Comparison of ENCODE assay signal across 11 cellular contexts in genomic region chr6:158068156-158068892, GRCh38.
DNase-seq lines count a peak whose midpoint lies in the region; ATAC-seq, FAIRE-seq and TF ChIP-seq lines count a peak whose summit lies in the region.
"Had no signal": no experiment of that assay in that cellular context is flagged by ENCODE, and none has a peak within 500 bp of the region (broad histone marks: within the 10 kb centered on the region; RNA-seq: fewer than 3 reads in every experiment).

No MANE protein-coding gene starts in this region.

- peak overlapping the region; percentile 86 for H3K27ac Mint-ChIP-seq in Calu3 (ENCODE audit: unreplicated experiment)

- H3K4me3 ChIP-seq in endothelial cell of umbilical vein (replicated peaks in 1 of 3; ENCODE audit: insufficient read depth in 1 of 3, low read depth in 1 of 3, low read length in 3 of 3), result no peak overlapping the region
- no peak overlapping the region for H3K4me3 ChIP-seq in gastrocnemius medialis
- H3K4me3 ChIP-seq: GM12878 had no signal

- no peak overlapping the region for H3K4me2 ChIP-seq in endothelial cell of umbilical vein (ENCODE audit: insufficient read depth, low read length)

- no TSS peak for BruUV-seq in Calu3 (replicated peaks; lab: Mats Ljungman, UMichigan)
- no TSS peak for BruUV-seq in endothelial cell of umbilical vein (replicated peaks; lab: Mats Ljungman, UMichigan)

- peaks cover 6% of the 10 kb centered on the region for H3K79me2 ChIP-seq in endothelial cell of umbilical vein (ENCODE audit: control insufficient read depth, insufficient read depth, low read length)

- FAIRE-seq in endothelial cell of umbilical vein (lab: Jason Lieb, UNC) (no peak), GM12891 (lab: Jason Lieb, UNC) (no peak)
- FAIRE-seq: GM12878 had no signal

- H3K4me3 Mint-ChIP-seq in Calu3 (ENCODE audit: low read depth, unreplicated experiment), result peak overlapping the region; percentile 47

- H3K27me3 Mint-ChIP-seq in Calu3 (ENCODE audit: unreplicated experiment), result no peaks in the 10 kb centered on the region

- no peaks in the 10 kb centered on the region for H3K27me3 ChIP-seq in endothelial cell of umbilical vein (ENCODE audit: control insufficient read depth in 2 of 2, insufficient read depth in 2 of 2, low read length in 2 of 2)
- H3K27me3 ChIP-seq in gastrocnemius medialis, result no peaks in the 10 kb centered on the region

- no peaks in the 10 kb centered on the region for H4K20me1 ChIP-seq in endothelial cell of umbilical vein (replicated peaks; ENCODE audit: control insufficient read depth, extremely low read depth, insufficient read depth, low read length)

- CTCF ChIA-PET in Calu3 (lab: Charles Lee), result interaction anchor here (0.6 to 1.6 kb wide), 6 partner anchors 8 to 209 kb away, joined by 3 to 11 read pairs (median 6); no protein-coding TSS in a partner anchor
- CTCF ChIA-PET in RWPE1 (lab: Yijun Ruan, JAX), result no interaction called here
- CTCF ChIA-PET in endothelial cell of umbilical vein (lab: Charles Lee), result interaction anchor here (0.9 to 8.4 kb wide), 6 partner anchors 10 to 753 kb away, joined by 3 to 83 read pairs (median 35); partner anchors contain the start of gene SYNJ2

- TF ChIP-seq POLR2A in endothelial cell of umbilical vein (IDR thresholded peaks at IDR 0.05; ENCODE audit: low read depth, low read length), result no peak
- TF ChIP-seq POLR2A in gastrocnemius medialis (IDR thresholded peaks at IDR 0.05), result no peak
- no peak for TF ChIP-seq POLR2A in GM12891 (IDR thresholded peaks at IDR 0.05; ENCODE audit: low read depth, low read length)

- peaks cover 7 to 38% of the 10 kb centered on the region in 2 experiments for H3K36me3 ChIP-seq in endothelial cell of umbilical vein (ENCODE audit: control insufficient read depth in 2 of 2, extremely low read depth in 1 of 2, insufficient read depth in 2 of 2, low read length in 2 of 2)
- peaks cover 0 to 13% of the 10 kb centered on the region in 2 donors for H3K36me3 ChIP-seq in gastrocnemius medialis

- H3K9ac ChIP-seq in endothelial cell of umbilical vein (replicated peaks; ENCODE audit: extremely low read depth, insufficient read depth, low read length), result peak overlapping the region; percentile 85

- dilution Hi-C loops in endothelial cell of umbilical vein (cut with MboI; ENCODE audit: extremely low pct_ligation_motif_present, low sequenced_read_pairs), result no loop called here

- DNase-seq in Calu3, result no peak
- peak; percentile 19 for DNase-seq in RWPE1 (ENCODE audit: low spot score)
- DNase-seq in endothelial cell of umbilical vein (ENCODE audit: low read depth, low spot score), result no peak
- DNase-seq in gastrocnemius medialis, result no peak
- DNase-seq in H4 (ENCODE audit: low spot score), result no peak
- DNase-seq in GM12891 (ENCODE audit: insufficient read length, low spot score), result no peak
- DNase-seq in ACHN, result no peak
- DNase-seq: amygdala; occipital lobe; stimulated activated CD4-positive, alpha-beta T cell treated with anti-CD3 and anti-CD28 coated beads, Interleukin-4, amount 100 ng/mL, for 1 hour had no signal

- no peaks in the 10 kb centered on the region for H3K9me3 ChIP-seq in endothelial cell of umbilical vein (replicated peaks; ENCODE audit: control insufficient read depth, insufficient read depth, low read length)
- H3K9me3 ChIP-seq in gastrocnemius medialis, result no peaks in the 10 kb centered on the region

- TF ChIP-seq CTCF in Calu3 (IDR thresholded peaks at IDR 0.05; ENCODE audit: unreplicated experiment) (no peak), RWPE1 (conservative IDR thresholded peaks at IDR 0.05; ENCODE audit: low read depth) (no peak), endothelial cell of umbilical vein (IDR thresholded peaks at IDR 0.05; ENCODE audit: extremely low read depth in 1 of 2, insufficient read depth in 1 of 2, low read depth in 1 of 2, low read length in 2 of 2) (no peak), gastrocnemius medialis (IDR thresholded peaks at IDR 0.05 in 4 of 5, conservative IDR thresholded peaks at IDR 0.05 in 1 of 5) (no peak)

- in situ Hi-C loops in gastrocnemius medialis (cut with MboI; ENCODE audit: low sequenced_read_pairs in 4 of 4) (loop anchor here in 1 of 4 donors (10.0 kb wide), 1 partner anchor 84 kb away; the partner anchor contains the start of gene SYNJ2), ACHN (cut with HindIII; ENCODE audit: low pct_ligation_motif_present, low pct_unique_long_range_greater_than_20kb, low sequenced_read_pairs) (no loop called here)

- H3K27ac ChIP-seq in RWPE1, result peak overlapping the region; percentile 89
- peak overlapping the region; percentile 99 for H3K27ac ChIP-seq in endothelial cell of umbilical vein (ENCODE audit: insufficient read depth, low read depth, low read length)
- peak overlapping the region in 3 of 4 donors; percentile 4 to 50 (median 18) for H3K27ac ChIP-seq in gastrocnemius medialis

- no peak for ATAC-seq in gastrocnemius medialis
- ATAC-seq: GM12878 had no signal

- H3K9me1 ChIP-seq in endothelial cell of umbilical vein (replicated peaks; ENCODE audit: control insufficient read depth, extremely low read depth, insufficient read depth, low read length), result no peaks in the 10 kb centered on the region

- peaks cover 40% of the 10 kb centered on the region for H3K4me1 Mint-ChIP-seq in Calu3 (ENCODE audit: low read depth, unreplicated experiment)

- H3K36me3 Mint-ChIP-seq in Calu3 (ENCODE audit: insufficient read depth, unreplicated experiment), result peaks cover 21% of the 10 kb centered on the region

- no peak overlapping the region for H2AFZ ChIP-seq in endothelial cell of umbilical vein (ENCODE audit: low read depth, low read length)

- intact Hi-C loops in Calu3 (cut with micrococcal nuclease; ENCODE audit: unreplicated experiment) (no loop called here), endothelial cell of umbilical vein (cut with micrococcal nuclease) (loop anchor here (5.0 to 10.0 kb wide), 2 partner anchors 246 to 754 kb away; partner anchors contain the start of gene SNX9), gastrocnemius medialis (cut with DNase I; ENCODE audit: low total_unique reads) (no loop called here)

- H3K4me1 ChIP-seq in endothelial cell of umbilical vein (ENCODE audit: control insufficient read depth, extremely low read depth, insufficient read depth, low read length), result peaks cover 38% of the 10 kb centered on the region
- H3K4me1 ChIP-seq in gastrocnemius medialis, result peaks cover 0 to 5% of the 10 kb centered on the region in 2 donors

- H3K9me3 Mint-ChIP-seq in Calu3 (ENCODE audit: low read depth, unreplicated experiment), result no peaks in the 10 kb centered on the region

- POLR2A ChIA-PET in RWPE1 (lab: Yijun Ruan, JAX; ENCODE audit: low non-redundant PET) (interaction anchor here (0.6 kb wide), 1 partner anchor 30 kb away, joined by 7 read pairs; no protein-coding TSS in a partner anchor), endothelial cell of umbilical vein (lab: Charles Lee) (no interaction called here)

TF ChIP-seq in endothelial cell of umbilical vein, 7 proteins besides CTCF, POLR2A, EP300 and RAD21:
- TF ChIP-seq EZH2 (IDR thresholded peaks at IDR 0.05; ENCODE audit: borderline replicate concordance, low read depth, low read length, severe bottlenecking), result no peak
- TF ChIP-seq MYC (IDR thresholded peaks at IDR 0.05; ENCODE audit: low read depth, low read length), result no peak
- no peak for TF ChIP-seq FOS (IDR thresholded peaks at IDR 0.05; ENCODE audit: borderline replicate concordance, insufficient read depth, low read length)
- TF ChIP-seq MAX (IDR thresholded peaks at IDR 0.05; ENCODE audit: insufficient read depth, insufficient read length), result no peak
- no peak for TF ChIP-seq JUN (IDR thresholded peaks at IDR 0.05; ENCODE audit: borderline replicate concordance, insufficient read depth, insufficient read length, low read depth)
- no peak for TF ChIP-seq GATA2 (IDR thresholded peaks at IDR 0.05; ENCODE audit: insufficient read depth, insufficient read length, low read depth, low read length)
- TF ChIP-seq POLR2AphosphoS5 (IDR thresholded peaks at IDR 0.05; ENCODE audit: insufficient read depth, low read depth, low read length), result no peak

TF ChIP-seq in GM12891, 5 proteins besides CTCF, POLR2A, EP300 and RAD21:
- no peak for TF ChIP-seq SPI1 (IDR thresholded peaks at IDR 0.05; ENCODE audit: low read depth, low read length)
- TF ChIP-seq POU2F2 (IDR thresholded peaks at IDR 0.05; ENCODE audit: low read depth, low read length), result no peak

Comparison
In these comparisons a context has a peak if more than half of its experiments do, and no peak if none do; other contexts are left out.
1. H3K27ac ChIP-seq: peak in every context shown above with its lines; median percentile 99 in endothelial cell of umbilical vein; 89 in RWPE1; 18 in gastrocnemius medialis.